Comparison of ENCODE assay signal across 1 cellular context in genomic region chr13:97568850-97569249, GRCh38.
TF ChIP-seq lines count a peak whose summit lies in the region.

No MANE protein-coding gene starts in this region.

TF ChIP-seq in GM23338, 12 proteins besides CTCF, POLR2A, EP300 and RAD21 (continued from another document):
- no peak for TF ChIP-seq ZNF462 (CRISPR knock-in tag; IDR thresholded peaks at IDR 0.05)
